16 cellular contexts compared by ENCODE assay signal in genomic region chr2:238589591-238590460, GRCh38.
"Had no signal": no experiment of that assay in that cellular context is flagged by ENCODE, and none has a peak within 500 bp of the region (broad histone marks: within the 10 kb centered on the region; RNA-seq: fewer than 3 reads in every experiment).

No MANE protein-coding gene starts in this region.

- H3K27ac Mint-ChIP-seq: activated CD4-positive, alpha-beta T cell treated with anti-CD3 and anti-CD28 coated beads, Interleukin-2, amount 10 ng/mL, durations not matched to agents 24 days and 14 days; activated naive CD4-positive, alpha-beta T cell treated with anti-CD3 and anti-CD28 coated beads for 36 hours; activated naive CD8-positive, alpha-beta T cell treated with anti-CD3 and anti-CD28 coated beads, Interleukin-2, amount 50 U/mL, for 24 hours; activated T-helper 17 cell treated with anti-CD3 and anti-CD28 coated beads, Interleukin-2, amount 50 U/mL, for 72 hours; dendritic cell treated with granulocyte-macrophage colony-stimulating factor and Interleukin-4, amounts not matched to agents 40 ng/mL and 50 ng/mL, for 4 days; nephron; WTC11 had no signal

- ATAC-seq: activated naive CD8-positive, alpha-beta T cell treated with anti-CD3 and anti-CD28 coated beads, Interleukin-2, amount 50 U/mL, for 24 hours; activated T-helper 17 cell treated with anti-CD3 and anti-CD28 coated beads, Interleukin-2, amount 50 U/mL, for 72 hours; psoas muscle; WTC11 had no signal

- H3K27me3 Mint-ChIP-seq: activated CD4-positive, alpha-beta T cell treated with anti-CD3 and anti-CD28 coated beads, Interleukin-2, amount 10 ng/mL, durations not matched to agents 24 days and 14 days; activated T-helper 17 cell treated with anti-CD3 and anti-CD28 coated beads, Interleukin-2, amount 50 U/mL, for 72 hours had no signal

- H3K36me3 Mint-ChIP-seq: WTC11 had no signal

- H3K9me3 Mint-ChIP-seq: activated CD4-positive, alpha-beta T cell treated with anti-CD3 and anti-CD28 coated beads, Interleukin-2, amount 10 ng/mL, durations not matched to agents 24 days and 14 days; activated naive CD4-positive, alpha-beta T cell treated with anti-CD3 and anti-CD28 coated beads for 36 hours; activated naive CD8-positive, alpha-beta T cell treated with anti-CD3 and anti-CD28 coated beads, Interleukin-2, amount 50 U/mL, for 24 hours; activated T-helper 17 cell treated with anti-CD3 and anti-CD28 coated beads, Interleukin-2, amount 50 U/mL, for 72 hours; dendritic cell treated with granulocyte-macrophage colony-stimulating factor and Interleukin-4, amounts not matched to agents 40 ng/mL and 50 ng/mL, for 4 days had no signal

- H3K4me1 Mint-ChIP-seq: activated CD4-positive, alpha-beta T cell treated with anti-CD3 and anti-CD28 coated beads, Interleukin-2, amount 10 ng/mL, durations not matched to agents 24 days and 14 days; activated naive CD8-positive, alpha-beta T cell treated with anti-CD3 and anti-CD28 coated beads, Interleukin-2, amount 50 U/mL, for 24 hours; activated T-helper 17 cell treated with anti-CD3 and anti-CD28 coated beads, Interleukin-2, amount 50 U/mL, for 72 hours; WTC11 had no signal

- H3K4me3 Mint-ChIP-seq: activated CD4-positive, alpha-beta T cell treated with anti-CD3 and anti-CD28 coated beads, Interleukin-2, amount 10 ng/mL, durations not matched to agents 24 days and 14 days; activated naive CD4-positive, alpha-beta T cell treated with anti-CD3 and anti-CD28 coated beads for 36 hours; activated naive CD8-positive, alpha-beta T cell treated with anti-CD3 and anti-CD28 coated beads, Interleukin-2, amount 50 U/mL, for 24 hours; activated T-helper 17 cell treated with anti-CD3 and anti-CD28 coated beads, Interleukin-2, amount 50 U/mL, for 72 hours; dendritic cell treated with granulocyte-macrophage colony-stimulating factor and Interleukin-4, amounts not matched to agents 40 ng/mL and 50 ng/mL, for 4 days; nephron; WTC11 had no signal

- DNase-seq: activated CD4-positive, alpha-beta T cell treated with anti-CD3 and anti-CD28 coated beads, Interleukin-2, amount 10 ng/mL, durations not matched to agents 24 days and 14 days; activated CD8-positive, alpha-beta memory T cell treated with anti-CD3 and anti-CD28 coated beads for 24 hours; activated naive CD4-positive, alpha-beta T cell treated with anti-CD3 and anti-CD28 coated beads for 36 hours; activated naive CD8-positive, alpha-beta T cell treated with anti-CD3 and anti-CD28 coated beads, Interleukin-2, amount 50 U/mL, for 24 hours; effector memory CD4-positive, alpha-beta T cell; mesenchymal stem cell; occipital lobe; psoas muscle; right lobe of liver; stimulated activated CD4-positive, alpha-beta T cell treated with anti-CD3 and anti-CD28 coated beads, Interleukin-1b, Interleukin-23, amount 100 ng/mL, for 48 hours; T-helper 2 cell; uterus had no signal
